Comparison of ENCODE assay signal across 8 cellular contexts in genomic region chr7:76364198-76364584, GRCh38. TPM values are rescaled to one million over a fixed set of nuclear protein-coding genes. Genes with fewer than 3 reads are reported as not detected.
DNase-seq lines count a peak whose midpoint lies in the region; ATAC-seq and TF ChIP-seq lines count a peak whose summit lies in the region.

No MANE protein-coding gene starts in this region.

- no peaks in the 10 kb centered on the region for H3K36me3 Mint-ChIP-seq in activated naive CD4-positive, alpha-beta T cell treated with anti-CD3 and anti-CD28 coated beads, Interleukin-2, amount 50 U/mL, for 72 hours

- DNase-seq in CD1c-positive myeloid dendritic cell (ENCODE audit: extremely low spot score): peak; percentile 81
- DNase-seq in activated naive CD4-positive, alpha-beta T cell treated with anti-CD3 and anti-CD28 coated beads, Interleukin-2, amount 50 U/mL, for 72 hours (ENCODE audit: low spot score in 2 of 2): no peak
- peak; percentile 73 for DNase-seq in islet precursor cell
- peak in 1 of 2 donors; percentile 32 for DNase-seq in upper lobe of left lung
- no peak for DNase-seq in stimulated activated CD4-positive, alpha-beta T cell treated with anti-CD3 and anti-CD28 coated beads, Interleukin-12 subunit alpha, Interleukin-12 subunit beta, amount 100 ng/mL, for 4 hours
- no peak for DNase-seq in activated CD4-positive, alpha-beta T cell treated with anti-CD3 and anti-CD28 coated beads for 48 hours
- DNase-seq in dedifferentiated amniotic fluid mesenchymal stem cell (ENCODE audit: extremely low spot score): no peak

- H3K9ac ChIP-seq in HUES6 (ENCODE audit: low read length): peak overlapping the region; percentile 48

- H3K4me1 ChIP-seq in HUES6 (ENCODE audit: control insufficient read depth, insufficient read depth, low read length) (peaks cover 25% of the 10 kb centered on the region), upper lobe of left lung (peaks cover 25 to 37% (median 30%) of the 10 kb centered on the region in 4 donors)

- no peak for TF ChIP-seq EP300 in upper lobe of left lung (IDR thresholded peaks at IDR 0.05)

- TF ChIP-seq CTCF in upper lobe of left lung (IDR thresholded peaks at IDR 0.05): no peak

- no peaks in the 10 kb centered on the region for H3K9me3 ChIP-seq in HUES6 (ENCODE audit: control insufficient read depth, insufficient read depth, low read depth, low read length)
- no peaks in the 10 kb centered on the region for H3K9me3 ChIP-seq in upper lobe of left lung

- H3K27me3 ChIP-seq in HUES6 (ENCODE audit: control insufficient read depth, insufficient read depth, low read length): no peaks in the 10 kb centered on the region
- H3K27me3 ChIP-seq in upper lobe of left lung: no peaks in the 10 kb centered on the region

- peak overlapping the region; percentile 65 to 73 for H3K27ac Mint-ChIP-seq in activated naive CD4-positive, alpha-beta T cell treated with anti-CD3 and anti-CD28 coated beads, Interleukin-2, amount 50 U/mL, for 72 hours

- no peak overlapping the region for H3K4me3 ChIP-seq in HUES6 (ENCODE audit: low read depth, low read length)
- H3K4me3 ChIP-seq in upper lobe of left lung: no peak overlapping the region

- peak in 1 of 2 donors; percentile 30 for ATAC-seq in activated naive CD4-positive, alpha-beta T cell treated with anti-CD3 and anti-CD28 coated beads, Interleukin-2, amount 50 U/mL, for 72 hours
- ATAC-seq in upper lobe of left lung (ENCODE audit: low FRiP score in 2 of 2): peak in 1 of 2 donors; percentile 18

- 21 to 30% methylated on average over 4 of the region's 4 CpGs for WGBS in upper lobe of left lung, 2 donors

- H3K36me3 ChIP-seq in HUES6 (ENCODE audit: control insufficient read depth, insufficient read depth, low read length) (no peaks in the 10 kb centered on the region), upper lobe of left lung (no peaks in the 10 kb centered on the region)

- no peak for TF ChIP-seq POLR2A in upper lobe of left lung (IDR thresholded peaks at IDR 0.05)

- H3K27ac ChIP-seq in HUES6 (ENCODE audit: low read depth, low read length): peak overlapping the region; percentile 10; the same call in 1 of the 2 replicates
- peak overlapping the region; percentile 75 to 82 (median 78) for H3K27ac ChIP-seq in upper lobe of left lung

- H3K9me3 Mint-ChIP-seq in activated naive CD4-positive, alpha-beta T cell treated with anti-CD3 and anti-CD28 coated beads, Interleukin-2, amount 50 U/mL, for 72 hours: no peaks in the 10 kb centered on the region

RNA-seq across cellular contexts. Expression of gene YWHAG, which starts 5.4 kb away (rescaled TPM):
- total RNA-seq in activated naive CD4-positive, alpha-beta T cell treated with anti-CD3 and anti-CD28 coated beads, Interleukin-2, amount 50 U/mL, for 72 hours: 100 to 1,000 TPM; 103 to 143 TPM
- 100 to 1,000 TPM in 1 of 6 donors, 10 to 100 TPM in 5; 51.3 to 114 (median 73.4) TPM for total RNA-seq in upper lobe of left lung

RNA-seq across cellular contexts. Expression of gene SSC4D, which starts 45.3 kb away (rescaled TPM):
- under 1 TPM; 0.61 to 0.62 TPM for total RNA-seq in activated naive CD4-positive, alpha-beta T cell treated with anti-CD3 and anti-CD28 coated beads, Interleukin-2, amount 50 U/mL, for 72 hours
- 1 to 10 TPM in 5 of 6 donors, not detected in 1; 1.7 to 2.1 (median 1.9) TPM for total RNA-seq in upper lobe of left lung

Comparison
In these comparisons a context has a peak if more than half of its experiments do, and no peak if none do; other contexts are left out.
1. DNase-seq: peak in CD1c-positive myeloid dendritic cell (single experiment) and islet precursor cell (single experiment); none in activated naive CD4-positive, alpha-beta T cell treated with anti-CD3 and anti-CD28 coated beads, Interleukin-2, amount 50 U/mL, for 72 hours (0 of 2), stimulated activated CD4-positive, alpha-beta T cell treated with anti-CD3 and anti-CD28 coated beads, Interleukin-12 subunit alpha, Interleukin-12 subunit beta, amount 100 ng/mL, for 4 hours (single experiment), activated CD4-positive, alpha-beta T cell treated with anti-CD3 and anti-CD28 coated beads for 48 hours (single experiment) and dedifferentiated amniotic fluid mesenchymal stem cell (single experiment).